In genomic region chr7:116724560-116725231, GRCh38 we compare ENCODE assay signal across 14 cellular contexts.
"Had no signal": no experiment of that assay in that cellular context is flagged by ENCODE, and none has a peak within 500 bp of the region (broad histone marks: within the 10 kb centered on the region; RNA-seq: fewer than 3 reads in every experiment).

No MANE protein-coding gene starts in this region.

- ATAC-seq: psoas muscle, sciatic nerve had no signal

- H3K4me3 Mint-ChIP-seq: brain, nephron had no signal

- H3K9me3 Mint-ChIP-seq: brain, nephron had no signal

- H3K27me3 ChIP-seq: hepatocyte, suprapubic skin, upper lobe of left lung had no signal

- H3K27ac ChIP-seq: hepatocyte, psoas muscle, suprapubic skin, upper lobe of left lung had no signal

- DNase-seq: activated CD4-positive, alpha-beta T cell treated with anti-CD3 and anti-CD28 coated beads, Interleukin-2, amount 50 U/mL, for 4 hours; activated naive CD4-positive, alpha-beta T cell treated with anti-CD3 and anti-CD28 coated beads, Interleukin-2, amount 50 U/mL, for 16 hours; activated T-cell treated with anti-CD3 and anti-CD28 coated beads, Interleukin-2, amount 50 U/mL, for 1 hour; amniotic stem cell; effector memory CD4-positive, alpha-beta T cell; mesendoderm; psoas muscle; stimulated activated naive CD4-positive, alpha-beta T cell treated with Interleukin-2 at 50 U/mL for 16 hours had no signal

- H3K4me3 ChIP-seq: hepatocyte, psoas muscle, suprapubic skin, upper lobe of left lung had no signal

- H3K4me1 Mint-ChIP-seq: brain had no signal

- H3K36me3 ChIP-seq: suprapubic skin, upper lobe of left lung had no signal

- H3K9me3 ChIP-seq: psoas muscle, suprapubic skin, upper lobe of left lung had no signal

- H3K27ac Mint-ChIP-seq: brain, nephron had no signal

- H3K36me3 Mint-ChIP-seq: brain had no signal
